Comparison of ENCODE assay signal across 8 cellular contexts in the genomic region with DNA sequence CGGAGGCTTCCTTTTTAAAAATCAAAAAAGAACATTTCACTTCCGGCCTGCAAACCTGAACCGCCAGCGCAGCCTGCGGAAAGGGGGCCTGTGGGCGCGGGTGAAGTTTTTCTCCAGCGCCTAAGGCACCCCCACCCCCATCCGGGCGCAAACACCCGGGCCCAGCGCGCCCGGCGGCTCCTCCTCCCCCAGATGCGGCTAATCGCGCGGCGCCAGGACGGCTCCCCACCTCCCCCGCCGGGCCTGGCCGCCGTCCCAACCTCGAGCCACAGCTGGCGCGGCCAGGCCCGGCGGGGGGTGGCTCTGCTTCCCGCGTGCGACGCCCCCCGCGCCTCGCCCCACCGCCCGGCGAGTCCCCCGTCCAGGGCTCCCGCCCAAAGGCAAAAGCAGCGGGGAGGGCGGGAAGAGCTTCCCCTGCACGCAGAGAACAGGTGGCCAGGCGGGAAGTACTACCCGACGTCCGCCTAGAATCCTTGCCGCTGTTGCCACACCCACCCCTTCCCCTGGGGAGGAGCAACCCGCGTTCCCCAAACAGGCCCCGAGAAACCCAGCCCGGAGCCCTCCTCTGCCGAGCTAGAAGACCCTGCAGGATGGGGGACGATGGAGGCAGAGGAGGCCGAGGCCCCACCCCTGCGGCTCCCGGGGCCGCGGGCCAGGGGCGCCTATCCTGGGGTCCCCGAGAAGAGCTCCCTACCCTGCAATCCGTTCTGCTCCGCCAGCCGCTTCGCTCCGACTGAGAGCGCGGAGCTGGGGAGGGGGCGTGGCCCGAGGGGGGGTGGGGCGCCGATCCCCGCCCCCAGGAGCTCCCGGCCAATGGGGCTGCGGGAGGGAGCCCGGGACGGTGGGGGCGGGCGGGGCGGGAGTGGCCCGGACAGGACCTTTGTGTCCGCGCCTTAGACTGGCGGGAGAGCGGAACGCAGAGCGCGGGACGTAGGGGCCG. TPM values are rescaled to one million over a fixed set of nuclear protein-coding genes. Genes with fewer than 3 reads are reported as not detected.
DNase-seq lines count a peak whose midpoint lies in the region; ATAC-seq and TF ChIP-seq lines count a peak whose summit lies in the region.

A gene (minus strand): TSS at position 735 of the 940 bp plus-strand sequence. CDS start 9,678 bp downstream, outside the sequence.

- H3K4me3 Mint-ChIP-seq in activated T-cell treated with anti-CD3 and anti-CD28 coated beads, Interleukin-2, amount 50 U/mL, for 72 hours, result peak within 1 kb of the TSS; percentile 95 to 100
- peak within 1 kb of the TSS; percentile 92 to 99 (median 96) for H3K4me3 Mint-ChIP-seq in naive B cell
- H3K4me3 Mint-ChIP-seq in stimulated activated naive B cell treated with anti-CD40 and anti-IgM and Interleukin-4, amounts not matched to agents 10 μg/mL and 1 μg/mL and 100 μg/mL, for 72 hours, result peak within 1 kb of the TSS; percentile 95 to 98

- H3K27ac ChIP-seq in KMS-11 (peak within 1 kb of the TSS; percentile 77), Panc1 (ENCODE audit: low read length) (peak within 1 kb of the TSS; percentile 96), esophagus squamous epithelium (peak within 1 kb of the TSS; percentile 94 to 96 (median 94))

- WGBS in esophagus squamous epithelium, 2 donors, result 0% methylated on average over 8 of the region's 92 CpGs; no CpG with 5 or more reads in 1 of the 2 donors

- peaks cover 22% of the 10 kb centered on the region for H3K4me1 ChIP-seq in KMS-11 (ENCODE audit: low read depth, poor library complexity, severe bottlenecking)
- H3K4me1 ChIP-seq in Panc1 (ENCODE audit: control insufficient read depth, insufficient read depth, low read length), result peaks cover 43% of the 10 kb centered on the region
- H3K4me1 ChIP-seq in esophagus squamous epithelium, result peaks cover 40 to 82% (median 48%) of the 10 kb centered on the region in 3 donors

- peaks cover 4 to 5% of the 10 kb centered on the region in 2 donors for H3K36me3 Mint-ChIP-seq in activated T-cell treated with anti-CD3 and anti-CD28 coated beads, Interleukin-2, amount 50 U/mL, for 72 hours (ENCODE audit: insufficient read depth in 2 of 2)
- H3K36me3 Mint-ChIP-seq in naive B cell, result no peaks in the 10 kb centered on the region
- H3K36me3 Mint-ChIP-seq in stimulated activated naive B cell treated with anti-CD40 and anti-IgM and Interleukin-4, amounts not matched to agents 10 μg/mL and 1 μg/mL and 100 μg/mL, for 72 hours, result peaks cover 9 to 20% of the 10 kb centered on the region in 2 donors

- peak within 1 kb of the TSS; percentile 93 for H3K4me2 ChIP-seq in KMS-11

- H3K4me3 ChIP-seq in KMS-11 (IDR thresholded peaks at IDR 0.05; ENCODE audit: insufficient read depth, low read depth, low read length) (no peak within 1 kb of the TSS), Panc1 (ENCODE audit: low read depth in 2 of 2, low read length in 2 of 2) (peak within 1 kb of the TSS; percentile 81 to 86), esophagus squamous epithelium (peak within 1 kb of the TSS; percentile 65 to 90 (median 80))

- intact Hi-C loops in Panc1 (cut with micrococcal nuclease; ENCODE audit: unreplicated experiment) (loop anchor here (10.0 kb wide), 2 partner anchors 266 to 294 kb away; no protein-coding TSS in a partner anchor), esophagus squamous epithelium (cut with DNase I) (no loop called here)

- no peaks in the 10 kb centered on the region for H3K9me3 ChIP-seq in Panc1 (ENCODE audit: control insufficient read depth, insufficient read depth, low read depth, low read length)
- H3K9me3 ChIP-seq in esophagus squamous epithelium, result no peaks in the 10 kb centered on the region

- H2AFZ ChIP-seq in KMS-11 (ENCODE audit: low read depth), result peak within 1 kb of the TSS; percentile 83

- peaks cover 58% of the 10 kb centered on the region for H3K4me1 Mint-ChIP-seq in activated T-cell treated with anti-CD3 and anti-CD28 coated beads, Interleukin-2, amount 50 U/mL, for 72 hours (ENCODE audit: low read depth)
- peaks cover 50 to 65% (median 61%) of the 10 kb centered on the region in 3 donors for H3K4me1 Mint-ChIP-seq in naive B cell
- peaks cover 42 to 67% of the 10 kb centered on the region in 2 donors for H3K4me1 Mint-ChIP-seq in stimulated activated naive B cell treated with anti-CD40 and anti-IgM and Interleukin-4, amounts not matched to agents 10 μg/mL and 1 μg/mL and 100 μg/mL, for 72 hours

- in situ Hi-C loops in Panc1 (cut with HindIII; ENCODE audit: low pct_unique_long_range_greater_than_20kb, low sequenced_read_pairs), result no loop called here

- CTCF ChIA-PET in Panc1 (lab: Charles Lee), result interaction anchor here (0.6 to 1.1 kb wide), 3 partner anchors 12 to 140 kb away, joined by 3 to 6 read pairs (median 5); no protein-coding TSS in a partner anchor

- peak within 1 kb of the TSS; percentile 96 for H3K27ac Mint-ChIP-seq in activated T-cell treated with anti-CD3 and anti-CD28 coated beads, Interleukin-2, amount 50 U/mL, for 72 hours
- H3K27ac Mint-ChIP-seq in naive B cell, result peak within 1 kb of the TSS; percentile 88 to 98 (median 92)
- peak within 1 kb of the TSS; percentile 95 for H3K27ac Mint-ChIP-seq in stimulated activated naive B cell treated with anti-CD40 and anti-IgM and Interleukin-4, amounts not matched to agents 10 μg/mL and 1 μg/mL and 100 μg/mL, for 72 hours

- H3K27me3 ChIP-seq in KMS-11 (ENCODE audit: insufficient read depth, low read depth), result no peaks in the 10 kb centered on the region
- H3K27me3 ChIP-seq in Panc1 (ENCODE audit: control insufficient read depth, insufficient read depth, low read length), result no peaks in the 10 kb centered on the region
- no peaks in the 10 kb centered on the region for H3K27me3 ChIP-seq in esophagus squamous epithelium

- H3K36me3 ChIP-seq in KMS-11 (ENCODE audit: insufficient read depth), result no peaks in the 10 kb centered on the region
- H3K36me3 ChIP-seq in Panc1 (ENCODE audit: control insufficient read depth, insufficient read depth, low read length), result peaks cover 3% of the 10 kb centered on the region; the same call in 1 of the 2 replicates
- H3K36me3 ChIP-seq in esophagus squamous epithelium, result peaks cover 0 to 2% (median 0%) of the 10 kb centered on the region in 3 donors

- H3K27me3 Mint-ChIP-seq in activated T-cell treated with anti-CD3 and anti-CD28 coated beads, Interleukin-2, amount 50 U/mL, for 72 hours (ENCODE audit: low read depth), result no peaks in the 10 kb centered on the region
- H3K27me3 Mint-ChIP-seq in naive B cell, result no peaks in the 10 kb centered on the region
- no peaks in the 10 kb centered on the region for H3K27me3 Mint-ChIP-seq in stimulated activated naive B cell treated with anti-CD40 and anti-IgM and Interleukin-4, amounts not matched to agents 10 μg/mL and 1 μg/mL and 100 μg/mL, for 72 hours

- H4K20me1 ChIP-seq in KMS-11 (ENCODE audit: insufficient read depth), result peaks cover 6% of the 10 kb centered on the region; the same call in 1 of the 2 replicates

- TF ChIP-seq CTCF in KMS-11 (conservative IDR thresholded peaks at IDR 0.05; ENCODE audit: low read depth, low read length) (0 out of 2 replicates have a peak, but pooled peaks have one; percentile 3), Panc1 (IDR thresholded peaks at IDR 0.05) (no peak), esophagus squamous epithelium (IDR thresholded peaks at IDR 0.05) (no peak)

- ATAC-seq in GM21737 (IDR thresholded peaks at IDR 0.05; ENCODE audit: unreplicated experiment), result peak; percentile 58
- ATAC-seq in Panc1, result peak; percentile 81
- ATAC-seq in activated T-cell treated with anti-CD3 and anti-CD28 coated beads, Interleukin-2, amount 50 U/mL, for 72 hours (replicated peaks in 1 of 2), result peak; percentile 77 to 79
- ATAC-seq in naive B cell (ENCODE audit: low read depth in 2 of 2), result peak; percentile 63 to 69
- ATAC-seq in stimulated activated naive B cell treated with anti-CD40 and anti-IgM and Interleukin-4, amounts not matched to agents 10 μg/mL and 1 μg/mL and 100 μg/mL, for 72 hours (replicated peaks), result peak; percentile 73 to 78

- BruUV-seq in Panc1 (replicated peaks; lab: Mats Ljungman, UMichigan), result no TSS peak

- DNase-seq in DMS53 treated with DMSO at 0.1 percent for 48 hours (lab: John Stamatoyannopoulos, UW; ENCODE audit: unreplicated experiment) (peak; percentile 69), Panc1 (ENCODE audit: low read depth, low spot score) (no peak), esophagus squamous epithelium (lab: John Stamatoyannopoulos, UW) (peak; percentile 57), naive B cell (peak; percentile 79)
- DNase-seq in activated T-cell treated with anti-CD3 and anti-CD28 coated beads, Interleukin-2, amount 50 U/mL, for 72 hours, result peak; percentile 83 to 91
- DNase-seq in stimulated activated naive B cell treated with anti-CD40 and anti-IgM and Interleukin-4, amounts not matched to agents 10 μg/mL and 1 μg/mL and 100 μg/mL, for 72 hours, result peak; percentile 78

- POLR2A ChIA-PET in Panc1 (lab: Charles Lee), result interaction anchor here (0.6 to 0.7 kb wide), 5 partner anchors 10 to 29 kb away, joined by 3 to 14 read pairs (median 4); no protein-coding TSS in a partner anchor

- peak within 1 kb of the TSS; percentile 75 for H3K9ac ChIP-seq in KMS-11

- H3K9me3 Mint-ChIP-seq in activated T-cell treated with anti-CD3 and anti-CD28 coated beads, Interleukin-2, amount 50 U/mL, for 72 hours, result no peaks in the 10 kb centered on the region
- no peaks in the 10 kb centered on the region for H3K9me3 Mint-ChIP-seq in naive B cell
- H3K9me3 Mint-ChIP-seq in stimulated activated naive B cell treated with anti-CD40 and anti-IgM and Interleukin-4, amounts not matched to agents 10 μg/mL and 1 μg/mL and 100 μg/mL, for 72 hours, result no peaks in the 10 kb centered on the region

- peaks cover 46% of the 10 kb centered on the region for H3K79me2 ChIP-seq in KMS-11 (ENCODE audit: insufficient read depth, low read depth)

- peak in 2 of 4 donors; percentile 63 to 82 for TF ChIP-seq POLR2A in esophagus squamous epithelium (IDR thresholded peaks at IDR 0.05)

RNA-seq across cellular contexts. Expression of the gene that starts here (rescaled TPM):
- total RNA-seq in Panc1 (2021; ENCODE audit: unreplicated experiment), result 158 TPM
- polyA plus RNA-seq in Panc1 (2012; ENCODE audit: insufficient read length), result 262 TPM
- total RNA-seq in activated T-cell treated with anti-CD3 and anti-CD28 coated beads, Interleukin-2, amount 50 U/mL, for 72 hours, result 10 to 100 TPM; 71.4 to 73.1 TPM
- total RNA-seq in esophagus squamous epithelium, result 100 to 1,000 TPM in 3 of 4 donors, 10 to 100 TPM in 1; 84.5 to 244 (median 159) TPM
- 10 to 100 TPM; 37.0 to 62.1 (median 50.3) TPM for polyA plus RNA-seq in naive B cell (ENCODE audit: low read depth in 6 of 6)
